24 cellular contexts compared by ENCODE assay signal in the genomic region with DNA sequence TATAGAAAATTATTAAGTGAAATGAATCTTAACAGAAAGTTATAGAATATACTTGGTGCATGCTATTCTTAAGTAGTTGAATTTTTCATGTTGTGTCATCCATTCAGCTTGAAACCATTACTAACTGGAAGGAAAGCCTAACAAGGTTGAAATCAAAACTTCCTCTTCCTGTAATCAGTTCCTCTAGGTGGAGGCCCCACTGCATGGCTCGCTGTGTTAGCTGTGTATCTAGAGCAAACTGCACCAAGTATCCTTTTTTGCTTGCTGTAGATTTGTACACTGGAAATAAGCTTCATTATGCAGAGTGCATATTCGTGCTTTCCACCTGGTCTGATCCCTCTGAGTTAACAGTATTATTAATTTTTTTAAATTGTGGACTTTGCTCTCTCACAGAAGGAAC.
"Had no signal": no experiment of that assay in that cellular context is flagged by ENCODE, and none has a peak within 500 bp of the region (broad histone marks: within the 10 kb centered on the region; RNA-seq: fewer than 3 reads in every experiment).

No MANE protein-coding gene starts in this region.

- DNase-seq: activated CD4-positive, alpha-beta T cell treated with anti-CD3 and anti-CD28 coated beads for 36 hours; activated CD4-positive, alpha-beta T cell treated with anti-CD3 and anti-CD28 coated beads, Interleukin-2, amount 50 U/mL, for 4 hours; activated CD4-positive, CD25-positive, alpha-beta regulatory T cell; activated effector memory CD4-positive, alpha-beta T cell treated with Interleukin-2 at 50 U/mL for 16 hours; activated naive CD4-positive, alpha-beta T cell treated with anti-CD3 and anti-CD28 coated beads for 36 hours; activated naive CD8-positive, alpha-beta T cell treated with anti-CD3 and anti-CD28 coated beads for 36 hours; activated T-cell treated with anti-CD3 and anti-CD28 coated beads for 4 hours; adrenal gland; aorta; body of pancreas; dermis blood vessel endothelial cell; effector CD4-positive, alpha-beta T cell; kidney glomerular epithelial cell; left lung; lower lobe of right lung; mesenchymal stem cell; naive thymus-derived CD8-positive, alpha-beta T cell; occipital lobe; psoas muscle; stimulated activated CD4-positive, alpha-beta T cell treated with anti-CD3 and anti-CD28 coated beads, Interleukin-15, amount 100 ng/mL, for 24 hours; stimulated activated CD4-positive, alpha-beta T cell treated with anti-CD3 and anti-CD28 coated beads, Interleukin-2, amount 100 ng/mL, for 24 hours; stimulated activated naive CD4-positive, alpha-beta T cell treated with Interleukin-2 at 50 U/mL for 16 hours had no signal

- H3K36me3 ChIP-seq: adrenal gland, left lung, lower lobe of right lung, tibial nerve had no signal

- H3K9ac ChIP-seq: parathyroid adenoma had no signal

- H3K27me3 ChIP-seq: adrenal gland, body of pancreas, left lung, tibial nerve had no signal

- H3K9me3 ChIP-seq: adrenal gland, body of pancreas, left lung, lower lobe of right lung, psoas muscle, tibial nerve had no signal

- H2AFZ ChIP-seq: parathyroid adenoma had no signal

- H3K4me3 ChIP-seq: adrenal gland, body of pancreas, left lung, lower lobe of right lung, psoas muscle, tibial nerve had no signal

- ATAC-seq: activated CD4-positive, alpha-beta T cell treated with anti-CD3 and anti-CD28 coated beads for 36 hours; body of pancreas; left lung; lower lobe of right lung; naive thymus-derived CD8-positive, alpha-beta T cell; psoas muscle had no signal

- H3K27ac ChIP-seq: adrenal gland, body of pancreas, left lung, lower lobe of right lung, parathyroid adenoma, psoas muscle, tibial nerve had no signal

- H3K4me1 ChIP-seq: adrenal gland, body of pancreas, left lung, lower lobe of right lung, parathyroid adenoma, psoas muscle, tibial nerve had no signal

- H3K79me2 ChIP-seq: parathyroid adenoma had no signal
